ENCODE assay signal across 10 cellular contexts in the genomic region with DNA sequence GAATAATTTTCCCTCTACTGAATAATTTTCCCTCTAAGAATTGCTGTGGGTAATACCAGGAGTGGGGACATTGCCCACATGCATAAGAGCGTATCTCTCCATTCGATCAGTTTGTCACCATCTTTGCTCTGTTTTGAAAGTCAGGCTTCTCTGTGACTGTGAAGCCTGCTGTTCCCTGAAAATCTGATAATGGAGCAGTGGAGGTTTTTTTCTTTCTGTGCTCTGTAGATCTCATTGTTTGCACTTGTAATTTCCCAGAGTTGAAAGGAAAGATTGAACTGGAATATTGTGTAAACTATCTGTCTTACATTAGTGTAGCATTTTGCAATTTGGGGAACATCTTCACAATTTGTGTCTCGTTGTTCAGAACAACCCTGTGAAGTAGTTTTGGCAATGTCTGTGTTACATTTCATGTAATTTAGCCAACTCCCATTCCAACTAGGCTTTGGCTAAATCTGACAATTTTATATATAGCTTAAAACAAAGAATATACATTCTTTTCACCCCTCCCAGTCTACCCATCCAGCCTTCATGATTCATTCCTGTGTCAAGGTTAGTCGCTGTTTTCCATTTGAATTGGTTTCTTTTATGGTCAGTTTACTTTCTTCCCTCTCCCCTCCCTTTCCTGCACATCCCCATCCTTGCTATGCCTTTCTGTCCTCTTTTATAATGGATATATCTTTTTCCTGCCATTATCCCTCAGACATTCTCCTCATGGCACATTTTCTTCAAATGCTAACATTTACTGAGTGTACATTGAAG. TPM values are rescaled to one million over a fixed set of nuclear protein-coding genes. Genes with fewer than 3 reads are reported as not detected.
DNase-seq lines count a peak whose midpoint lies in the region; ATAC-seq and TF ChIP-seq lines count a peak whose summit lies in the region.
"Had no signal": no experiment of that assay in that cellular context is flagged by ENCODE, and none has a peak within 500 bp of the region (broad histone marks: within the 10 kb centered on the region; RNA-seq: fewer than 3 reads in every experiment).

No MANE protein-coding gene starts in this region.

- H3K27ac Mint-ChIP-seq in naive B cell = peak overlapping the region in 1 of 6 donors; percentile 5

- no peak for DNase-seq in NB4 (ENCODE audit: low read depth)
- DNase-seq in coronary artery (ENCODE audit: low spot score) = no peak
- DNase-seq in naive B cell = no peak
- DNase-seq in substantia nigra (lab: John Stamatoyannopoulos, UW) = no peak
- no peak for DNase-seq in T-helper 9 cell
- no peak for DNase-seq in SIG-M5 treated with dmso at 0.1 percent for 504 hours (lab: John Stamatoyannopoulos, UW; ENCODE audit: unreplicated experiment)
- no peak for DNase-seq in NCI-H2196 (lab: John Stamatoyannopoulos, UW; ENCODE audit: unreplicated experiment)
- DNase-seq: activated naive CD4-positive, alpha-beta T cell treated with anti-CD3 and anti-CD28 coated beads, Interleukin-2, amount 50 U/mL, for 16 hours; SHP77 had no signal

- no peaks in the 10 kb centered on the region for H3K27me3 Mint-ChIP-seq in naive B cell

- TF ChIP-seq CTCF in NB4 (IDR thresholded peaks at IDR 0.05; ENCODE audit: low read depth, low read length) (no peak), coronary artery (IDR thresholded peaks at IDR 0.05) (no peak)

- H3K4me3 ChIP-seq in BLaER1 (no peak overlapping the region), NB4 (ENCODE audit: low read depth, low read length) (peak overlapping the region; percentile 28), coronary artery (peak overlapping the region; percentile 41)

- no peaks in the 10 kb centered on the region for H3K9me3 Mint-ChIP-seq in naive B cell

- H3K27ac ChIP-seq in BLaER1 (no peak overlapping the region), coronary artery (peak overlapping the region in 1 of 2 donors; percentile 64), substantia nigra (ENCODE audit: low read depth, low read length, poor library complexity, severe bottlenecking) (no peak overlapping the region)

- H3K9ac ChIP-seq in BLaER1 = no peak overlapping the region

- ATAC-seq in naive B cell (ENCODE audit: low read depth in 2 of 2) = no peak

- H3K4me1 ChIP-seq in BLaER1 = peaks cover 8% of the 10 kb centered on the region; the same call in 1 of the 2 replicates

- 0 out of 2 replicates have a peak overlapping the region, but pooled peaks have one; percentile 21 for H3K4me2 ChIP-seq in BLaER1

- peaks cover 29% of the 10 kb centered on the region for H3K27me3 ChIP-seq in BLaER1

- no peaks in the 10 kb centered on the region for H3K9me3 ChIP-seq in BLaER1

- peak overlapping the region; percentile 2 to 90 (median 48) for H3K4me3 Mint-ChIP-seq in naive B cell

- peaks cover 43% of the 10 kb centered on the region for H4K20me1 ChIP-seq in BLaER1

- no peak for TF ChIP-seq POLR2A in NB4 (IDR thresholded peaks at IDR 0.05; ENCODE audit: extremely low read depth, insufficient read length)

- H3K36me3 ChIP-seq in BLaER1 = no peaks in the 10 kb centered on the region

- peaks cover 22 to 33% (median 33%) of the 10 kb centered on the region in 3 donors for H3K4me1 Mint-ChIP-seq in naive B cell

- H3K36me3 Mint-ChIP-seq in naive B cell = peaks cover 0 to 10% of the 10 kb centered on the region in 2 donors

RNA-seq across cellular contexts. Expression of gene ZXDB, which starts 4.5 kb away (rescaled TPM):
- polyA plus RNA-seq in naive B cell (ENCODE audit: low read depth in 6 of 6) = 10 to 100 TPM in 1 of 6 donors, 1 to 10 TPM in 5; 1.0 to 13.8 (median 8.7) TPM
